ENCODE assay signal across 9 cellular contexts in genomic region chr7:24401628-24402593, GRCh38.
DNase-seq lines count a peak whose midpoint lies in the region; ATAC-seq, FAIRE-seq and TF ChIP-seq lines count a peak whose summit lies in the region.
"Had no signal": no experiment of that assay in that cellular context is flagged by ENCODE, and none has a peak within 500 bp of the region (broad histone marks: within the 10 kb centered on the region; RNA-seq: fewer than 3 reads in every experiment).

No MANE protein-coding gene starts in this region.

- peak in 1 of 2 experiments; percentile 52; a peak in 3 of 4 replicates for TF ChIP-seq RAD21 in K562 (CRISPR knock-in tag; conservative IDR thresholded peaks at IDR 0.05 in 1 of 2, IDR thresholded peaks at IDR 0.05 in 1 of 2)

- no peaks in the 10 kb centered on the region for H3K79me2 ChIP-seq in K562 (ENCODE audit: control insufficient read depth, insufficient read depth, low read length)

- no TSS peak for BruUV-seq in K562 (replicated peaks; lab: Mats Ljungman, UMichigan)

- H2AFZ ChIP-seq in K562 (ENCODE audit: low read depth, low read length): no peak overlapping the region

- H3K9me3 Mint-ChIP-seq in stimulated activated memory B cell treated with anti-CD40 and anti-IgM and Interleukin-4, amounts not matched to agents 10 μg/mL and 1 μg/mL and 100 μg/mL, for 72 hours: no peaks in the 10 kb centered on the region
- H3K9me3 Mint-ChIP-seq: memory B cell had no signal

- no peaks in the 10 kb centered on the region for H3K4me1 ChIP-seq in K562 (replicated peaks in 1 of 2; ENCODE audit: control insufficient read depth in 2 of 2, insufficient read depth in 2 of 2, low read length in 2 of 2)

- TF ChIP-seq POLR2A in K562 (conservative IDR thresholded peaks at IDR 0.05): no peak

- no peaks in the 10 kb centered on the region for H3K9me1 ChIP-seq in K562 (ENCODE audit: control insufficient read depth, insufficient read depth, low read length)

- peak; percentile 63; the same call in 1 of the 3 replicates for ATAC-seq in K562
- ATAC-seq in stimulated activated memory B cell treated with anti-CD40 and anti-IgM and Interleukin-4, amounts not matched to agents 10 μg/mL and 1 μg/mL and 100 μg/mL, for 72 hours: no peak

- no peak overlapping the region for H3K27ac ChIP-seq in K562 (ENCODE audit: extremely low read depth, low read depth, low read length)

- in situ Hi-C loops in GM13976 (cut with MboI; ENCODE audit: low sequenced_read_pairs, unreplicated experiment): loop anchor here (25.0 kb wide), 2 partner anchors 260 to 685 kb away; no protein-coding TSS in a partner anchor
- in situ Hi-C loops in K562 (cut with MboI): no loop called here

- no peaks in the 10 kb centered on the region for H3K36me3 ChIP-seq in K562 (ENCODE audit: control insufficient read depth, insufficient read depth, low read length)

- no peak overlapping the region for H3K27ac Mint-ChIP-seq in stimulated activated memory B cell treated with anti-CD40 and anti-IgM and Interleukin-4, amounts not matched to agents 10 μg/mL and 1 μg/mL and 100 μg/mL, for 72 hours
- H3K27ac Mint-ChIP-seq: memory B cell had no signal

- TF ChIP-seq CTCF in AG04449 (IDR thresholded peaks at IDR 0.05; ENCODE audit: insufficient read depth, low read length, missing control alignments) (peak; percentile 43), GM13976 (IDR thresholded peaks at IDR 0.05; ENCODE audit: borderline replicate concordance, control extremely low read depth, extremely low read depth, insufficient read depth, missing control alignments) (peak; percentile 19), K562 (IDR thresholded peaks at IDR 0.05 in 2 of 3, conservative IDR thresholded peaks at IDR 0.05 in 1 of 3; ENCODE audit: insufficient read depth in 2 of 3, low read depth in 1 of 3, low read length in 3 of 3) (peak; percentile 22 to 50 (median 37); a peak in 4 of 6 replicates)

- H3K36me3 Mint-ChIP-seq in stimulated activated memory B cell treated with anti-CD40 and anti-IgM and Interleukin-4, amounts not matched to agents 10 μg/mL and 1 μg/mL and 100 μg/mL, for 72 hours: no peaks in the 10 kb centered on the region
- H3K36me3 Mint-ChIP-seq: memory B cell had no signal

- H3K4me3 Mint-ChIP-seq in stimulated activated memory B cell treated with anti-CD40 and anti-IgM and Interleukin-4, amounts not matched to agents 10 μg/mL and 1 μg/mL and 100 μg/mL, for 72 hours: no peak overlapping the region
- H3K4me3 Mint-ChIP-seq: memory B cell had no signal

- WGBS in K562 (ENCODE audit: insufficient coverage, low coverage, missing lambda C conversion rate): 6% methylated on average over 12 of the region's 15 CpGs

- H3K4me2 ChIP-seq in K562 (ENCODE audit: insufficient read depth, low read length): no peak overlapping the region

- POLR2A ChIA-PET in AG04449 (lab: Yijun Ruan, JAX): no interaction called here
- POLR2A ChIA-PET in K562 (lab: Yijun Ruan, JAX): no interaction called here

- peaks cover 0 to 2% of the 10 kb centered on the region in 2 experiments; a peak in 2 of 5 replicates for H3K27me3 ChIP-seq in K562 (ENCODE audit: control insufficient read depth in 2 of 2, insufficient read depth in 2 of 2, low read length in 2 of 2)

- intact Hi-C loops in K562 (cut with micrococcal nuclease): loop anchor here (5.0 kb wide), 1 partner anchor 185 kb away; no protein-coding TSS in a partner anchor

- H3K4me1 Mint-ChIP-seq in stimulated activated memory B cell treated with anti-CD40 and anti-IgM and Interleukin-4, amounts not matched to agents 10 μg/mL and 1 μg/mL and 100 μg/mL, for 72 hours: peaks cover 6% of the 10 kb centered on the region

- no peak for TF ChIP-seq EP300 in K562 (IDR thresholded peaks at IDR 0.05; ENCODE audit: low read length)

- no peak for FAIRE-seq in K562 (lab: Jason Lieb, UNC)

- DNase-seq in AG04449 (ENCODE audit: low read depth, low spot score): no peak
- DNase-seq in GM13976 (ENCODE audit: low spot score): peak; percentile 36
- DNase-seq in M059J (ENCODE audit: low read depth): peak; percentile 41
- peak; percentile 8 to 15 (median 12) for DNase-seq in K562 (ENCODE audit: extremely low read depth in 1 of 4, low spot score in 3 of 4)
- peak; percentile 35 to 58 for DNase-seq in lung microvascular endothelial cell (ENCODE audit: low read depth in 2 of 2)
- no peak for DNase-seq in COR-L47 (lab: John Stamatoyannopoulos, UW)
- no peak for DNase-seq in activated naive CD4-positive, alpha-beta T cell (lab: John Stamatoyannopoulos, UW)

- no peaks in the 10 kb centered on the region for H4K20me1 ChIP-seq in K562 (replicated peaks; ENCODE audit: control insufficient read depth, insufficient read depth, low read length)

- H3K4me3 ChIP-seq in AG04449 (ENCODE audit: low read depth, low read length): peak overlapping the region; percentile 26
- no peak overlapping the region for H3K4me3 ChIP-seq in K562

- peaks cover 16% of the 10 kb centered on the region for H3K27me3 Mint-ChIP-seq in stimulated activated memory B cell treated with anti-CD40 and anti-IgM and Interleukin-4, amounts not matched to agents 10 μg/mL and 1 μg/mL and 100 μg/mL, for 72 hours

- no peak overlapping the region for H3K9ac ChIP-seq in K562 (ENCODE audit: insufficient read depth in 1 of 2, low read depth in 2 of 2, low read length in 2 of 2)

- no peaks in the 10 kb centered on the region for H3K9me3 ChIP-seq in K562 (replicated peaks; ENCODE audit: control insufficient read depth, insufficient read depth, low read depth, low read length)

- CTCF ChIA-PET in AG04449 (lab: Yijun Ruan, JAX) (interaction anchor here (0.8 to 1.2 kb wide), 3 partner anchors 263 to 265 kb away, joined by 3 to 5 read pairs (median 4); no protein-coding TSS in a partner anchor), K562 (lab: Yijun Ruan, JAX; ENCODE audit: low intra/inter-chr PET ratio) (interaction anchor here (0.6 to 1.1 kb wide), 2 partner anchors 264 to 696 kb away, joined by 3 to 4 read pairs; no protein-coding TSS in a partner anchor)

TF ChIP-seq in K562, 482 proteins besides CTCF, POLR2A, EP300 and RAD21:
- TF ChIP-seq ARID3A (IDR thresholded peaks at IDR 0.05; ENCODE audit: borderline replicate concordance, low read depth, low read length) (0 out of 2 replicates have a peak, but pooled peaks have one; percentile 14), JUN (IDR thresholded peaks at IDR 0.05; ENCODE audit: borderline replicate concordance, low read depth, low read length) (no peak), JUN (CRISPR knock-in tag; IDR thresholded peaks at IDR 0.05; ENCODE audit: borderline replicate concordance) (no peak), HDAC8 (tag; IDR thresholded peaks at IDR 0.05) (no peak)

Comparison
In these comparisons a context has a peak if more than half of its experiments do, and no peak if none do; other contexts are left out.
1. DNase-seq: peak in GM13976 (single experiment), M059J (single experiment), K562 (4 of 4) and lung microvascular endothelial cell (2 of 2); none in AG04449 (single experiment), COR-L47 (single experiment) and activated naive CD4-positive, alpha-beta T cell (0 of 4).
2. Peak in every context shown above with its lines, with median percentiles within 50 percentile points of each other: CTCF ChIP-seq.